In the genomic region with DNA sequence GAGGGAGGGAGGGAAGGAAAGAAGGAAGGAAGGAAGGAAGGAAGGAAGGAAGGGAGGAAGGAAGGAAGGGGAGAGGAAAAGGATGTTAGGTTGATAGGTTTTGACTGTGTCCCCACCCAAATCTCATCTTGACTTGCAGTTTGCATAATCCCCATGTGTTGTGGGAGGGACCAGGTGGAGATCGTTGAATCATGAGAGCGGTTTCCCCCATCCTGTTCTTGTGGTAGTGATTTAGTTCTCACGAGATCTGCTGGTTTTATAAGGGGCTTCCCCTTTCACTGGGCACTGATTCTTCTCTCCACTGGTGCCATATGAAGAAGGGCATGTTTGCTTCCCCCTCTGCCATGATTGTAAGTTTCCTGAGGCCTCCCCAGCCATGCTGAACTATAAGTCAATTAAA, we compare ENCODE assay signal across 22 cellular contexts. TPM values are rescaled to one million over a fixed set of nuclear protein-coding genes. Genes with fewer than 3 reads are reported as not detected.
DNase-seq lines count a peak whose midpoint lies in the region; ATAC-seq and TF ChIP-seq lines count a peak whose summit lies in the region.
"Had no signal": no experiment of that assay in that cellular context is flagged by ENCODE, and none has a peak within 500 bp of the region (broad histone marks: within the 10 kb centered on the region; RNA-seq: fewer than 3 reads in every experiment).

No MANE protein-coding gene starts in this region.

- H3K4me3 ChIP-seq in HEK293 (ENCODE audit: low read depth, low read length) (no peak overlapping the region), colonic mucosa (no peak overlapping the region)
- H3K4me3 ChIP-seq: MG63, SK-N-MC had no signal

- no peaks in the 10 kb centered on the region for H3K27me3 ChIP-seq in colonic mucosa
- H3K27me3 ChIP-seq: MG63 had no signal

- DNase-seq in activated naive CD4-positive, alpha-beta T cell treated with anti-CD3 and anti-CD28 coated beads for 36 hours: peak; percentile 35
- DNase-seq in activated naive CD4-positive, alpha-beta T cell (lab: John Stamatoyannopoulos, UW): no peak
- no peak for DNase-seq in SKM-1 treated with dmso at 0.1 percent for 144 hours (lab: John Stamatoyannopoulos, UW; ENCODE audit: unreplicated experiment)
- DNase-seq in colonic mucosa: no peak
- DNase-seq in NCI-H345 (lab: John Stamatoyannopoulos, UW): no peak
- DNase-seq: ACHN, DMS79 treated with DMSO at 0.1 percent for 48 hours, H9, Karpas-422, MG63, NCI-H1105 treated with DMSO at 0.1 percent for 48 hours, NCI-H1694 treated with DMSO at 0.1 percent for 48 hours, NCI-H2107, NCI-H510A treated with DMSO at 0.1 percent for 48 hours, NCI-H774, OCI-M1, SHP77 had no signal

- H3K36me3 ChIP-seq in HEK293 (ENCODE audit: control insufficient read depth in 2 of 2, insufficient read depth in 1 of 2, low read length in 2 of 2) (no peaks in the 10 kb centered on the region), colonic mucosa (no peaks in the 10 kb centered on the region)
- H3K36me3 ChIP-seq: MG63 had no signal

- H3K27me3 Mint-ChIP-seq in activated naive CD4-positive, alpha-beta T cell treated with anti-CD3 and anti-CD28 coated beads for 36 hours (ENCODE audit: low read depth): peaks cover 2% of the 10 kb centered on the region
- H3K27me3 Mint-ChIP-seq in activated T-helper 17 cell treated with anti-CD3 and anti-CD28 coated beads, Interleukin-2, amount 50 U/mL, for 72 hours: no peaks in the 10 kb centered on the region
- H3K27me3 Mint-ChIP-seq: IgD-negative memory B cell had no signal

- TF ChIP-seq CTCF in HEK293 (tag by site-specific recombination; IDR thresholded peaks at IDR 0.05) (no peak), colonic mucosa (IDR thresholded peaks at IDR 0.05) (no peak)

- peak; percentile 37 for ATAC-seq in activated T-helper 17 cell treated with anti-CD3 and anti-CD28 coated beads, Interleukin-2, amount 50 U/mL, for 72 hours (replicated peaks)

- POLR2A ChIA-PET in HEK293 (lab: Yijun Ruan, JAX): no interaction called here

- H3K27ac ChIP-seq in HEK293 (ENCODE audit: extremely low read depth, low read depth, low read length) (no peak overlapping the region), colonic mucosa (no peak overlapping the region)
- H3K27ac ChIP-seq: C4-2B, SK-N-MC had no signal

- H3K9me3 ChIP-seq in HEK293 (ENCODE audit: control insufficient read depth, insufficient read depth, low read depth, low read length): no peaks in the 10 kb centered on the region
- no peaks in the 10 kb centered on the region for H3K9me3 ChIP-seq in colonic mucosa

- H3K9me3 Mint-ChIP-seq in activated naive CD4-positive, alpha-beta T cell treated with anti-CD3 and anti-CD28 coated beads for 36 hours: peaks cover 15% of the 10 kb centered on the region
- peaks cover 4% of the 10 kb centered on the region for H3K9me3 Mint-ChIP-seq in activated T-helper 17 cell treated with anti-CD3 and anti-CD28 coated beads, Interleukin-2, amount 50 U/mL, for 72 hours

- H3K36me3 Mint-ChIP-seq in activated naive CD4-positive, alpha-beta T cell treated with anti-CD3 and anti-CD28 coated beads for 36 hours (ENCODE audit: low read depth): peaks cover 2% of the 10 kb centered on the region
- no peaks in the 10 kb centered on the region for H3K36me3 Mint-ChIP-seq in activated T-helper 17 cell treated with anti-CD3 and anti-CD28 coated beads, Interleukin-2, amount 50 U/mL, for 72 hours (ENCODE audit: low read depth)

- CTCF ChIA-PET in activated naive CD4-positive, alpha-beta T cell treated with anti-CD3 and anti-CD28 coated beads for 36 hours (lab: Charles Lee): no interaction called here
- CTCF ChIA-PET in HEK293 (lab: Yijun Ruan, JAX): no interaction called here

- no peak overlapping the region for H3K4me3 Mint-ChIP-seq in activated naive CD4-positive, alpha-beta T cell treated with anti-CD3 and anti-CD28 coated beads for 36 hours
- no peak overlapping the region for H3K4me3 Mint-ChIP-seq in activated T-helper 17 cell treated with anti-CD3 and anti-CD28 coated beads, Interleukin-2, amount 50 U/mL, for 72 hours
- H3K4me3 Mint-ChIP-seq: H9, IgD-negative memory B cell had no signal

- H3K4me1 Mint-ChIP-seq in activated naive CD4-positive, alpha-beta T cell treated with anti-CD3 and anti-CD28 coated beads for 36 hours (ENCODE audit: low read depth): peaks cover 16% of the 10 kb centered on the region
- H3K4me1 Mint-ChIP-seq in activated T-helper 17 cell treated with anti-CD3 and anti-CD28 coated beads, Interleukin-2, amount 50 U/mL, for 72 hours: no peaks in the 10 kb centered on the region
- H3K4me1 Mint-ChIP-seq: H9 had no signal

- intact Hi-C loops in activated naive CD4-positive, alpha-beta T cell treated with anti-CD3 and anti-CD28 coated beads for 36 hours (cut with micrococcal nuclease): loop anchor here (5.0 kb wide), 1 partner anchor 42 kb away; no protein-coding TSS in a partner anchor
- intact Hi-C loops in colonic mucosa (cut with DNase I): no loop called here

- H3K9ac ChIP-seq in colonic mucosa (ENCODE audit: low read depth in 2 of 2, low read length in 2 of 2): no peak overlapping the region

- no peak overlapping the region for H3K27ac Mint-ChIP-seq in activated naive CD4-positive, alpha-beta T cell treated with anti-CD3 and anti-CD28 coated beads for 36 hours
- no peak overlapping the region for H3K27ac Mint-ChIP-seq in activated T-helper 17 cell treated with anti-CD3 and anti-CD28 coated beads, Interleukin-2, amount 50 U/mL, for 72 hours
- H3K27ac Mint-ChIP-seq: H9, IgD-negative memory B cell had no signal

- no peaks in the 10 kb centered on the region for H3K4me1 ChIP-seq in HEK293 (ENCODE audit: control insufficient read depth, insufficient read depth, low read length)
- H3K4me1 ChIP-seq in colonic mucosa: no peaks in the 10 kb centered on the region

TF ChIP-seq in HEK293, 187 proteins besides CTCF, POLR2A, EP300 and RAD21:
- TF ChIP-seq ZNF747 (tag by site-specific recombination; IDR thresholded peaks at IDR 0.05) (no peak), ZNF366 (tag by site-specific recombination; conservative IDR thresholded peaks at IDR 0.05) (peak; percentile 41), YY2 (tag by site-specific recombination; IDR thresholded peaks at IDR 0.05) (no peak)
TF ChIP-seq in HEK293: peak in this region for 1.

RNA-seq across cellular contexts. Expression of gene NUDCD3, which starts 15.1 kb away (rescaled TPM):
- 10 to 100 TPM; 81.1 to 81.8 TPM for total RNA-seq in activated naive CD4-positive, alpha-beta T cell treated with anti-CD3 and anti-CD28 coated beads for 36 hours
- total RNA-seq in activated T-helper 17 cell treated with anti-CD3 and anti-CD28 coated beads, Interleukin-2, amount 50 U/mL, for 72 hours: 100 to 1,000 TPM in 1 of 2 donors, 10 to 100 TPM in 1; 96.4 to 101 TPM
- total RNA-seq in colonic mucosa: 100 to 1,000 TPM in 1 of 2 donors, 10 to 100 TPM in 1; 77.7 to 105 TPM

RNA-seq across cellular contexts. Expression of gene NPC1L1, which starts 35.5 kb away (rescaled TPM):
- not detected for total RNA-seq in activated naive CD4-positive, alpha-beta T cell treated with anti-CD3 and anti-CD28 coated beads for 36 hours
- total RNA-seq in activated T-helper 17 cell treated with anti-CD3 and anti-CD28 coated beads, Interleukin-2, amount 50 U/mL, for 72 hours: under 1 TPM in 1 of 2 donors, not detected in 1; 0.32 TPM
- under 1 TPM; 0.10 to 0.11 TPM for total RNA-seq in colonic mucosa
